ENCODE assay signal across 29 cellular contexts in the genomic region with DNA sequence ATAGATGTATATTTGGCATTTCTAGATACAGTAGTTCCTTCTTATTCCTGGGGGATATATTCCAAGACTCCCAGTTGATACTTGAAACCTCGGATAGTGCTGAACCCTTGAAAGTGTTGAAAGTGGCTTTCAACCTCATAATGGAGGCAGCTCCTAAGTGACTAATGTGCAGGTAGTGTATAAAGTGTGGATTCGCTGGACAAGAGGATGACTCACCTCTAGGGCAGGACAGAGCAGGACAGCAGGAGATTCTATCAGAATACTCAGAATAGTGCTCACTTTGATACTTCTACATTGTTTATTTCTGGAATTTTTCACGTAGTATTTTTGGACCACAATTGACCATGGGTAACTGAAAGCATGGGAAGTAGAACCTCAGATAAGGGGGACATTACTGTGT.
"Had no signal": no experiment of that assay in that cellular context is flagged by ENCODE, and none has a peak within 500 bp of the region (broad histone marks: within the 10 kb centered on the region; RNA-seq: fewer than 3 reads in every experiment).

No MANE protein-coding gene starts in this region.

- H3K27ac Mint-ChIP-seq: mesothelial cell of epicardium; naive B cell; natural killer cell; nephron progenitor cell; neural progenitor cell; progenitor cell of endocrine pancreas; stimulated activated memory B cell treated with anti-CD40 and anti-IgM and Interleukin-4, amounts not matched to agents 10 μg/mL and 1 μg/mL and 100 μg/mL, for 72 hours; type B pancreatic cell had no signal

- H3K36me3 Mint-ChIP-seq: mesothelial cell of epicardium; naive B cell; natural killer cell; neural progenitor cell; stimulated activated memory B cell treated with anti-CD40 and anti-IgM and Interleukin-4, amounts not matched to agents 10 μg/mL and 1 μg/mL and 100 μg/mL, for 72 hours; type B pancreatic cell had no signal

- H3K9me3 ChIP-seq: left lung, lower lobe of right lung, neutrophil, right atrium auricular region, right lobe of liver, tibial nerve, uterus had no signal

- H3K27me3 ChIP-seq: left lung, neural progenitor cell, neutrophil, right atrium auricular region, right lobe of liver, tibial nerve, uterus had no signal

- ATAC-seq: left colon; left lung; lower lobe of right lung; natural killer cell; right lobe of liver; stimulated activated memory B cell treated with anti-CD40 and anti-IgM and Interleukin-4, amounts not matched to agents 10 μg/mL and 1 μg/mL and 100 μg/mL, for 72 hours; stimulated activated naive CD8-positive, alpha-beta T cell treated with anti-CD3 and anti-CD28 coated beads, Interleukin-15, amount 100 ng/mL, for 72 hours had no signal

- DNase-seq: kidney glomerular epithelial cell; left colon; left lung; lower lobe of right lung; mesendoderm; naive B cell; natural killer cell; nephron progenitor cell; occipital lobe; right lobe of liver; stimulated activated CD4-positive, alpha-beta T cell treated with anti-CD3 and anti-CD28 coated beads, Interleukin-1b, Interleukin-23, amount 100 ng/mL, for 48 hours; stimulated activated CD4-positive, alpha-beta T cell treated with anti-CD3 and anti-CD28 coated beads, Interleukin-2, amount 100 ng/mL, for 48 hours; stimulated activated CD4-positive, alpha-beta T cell treated with anti-CD3 and anti-CD28 coated beads, Interleukin-4, amount 100 ng/mL, for 4 hours; stimulated activated CD8-positive, alpha-beta memory T cell treated with anti-CD3 and anti-CD28 coated beads, Interleukin-4, amount 100 ng/mL, for 48 hours; stimulated activated naive CD4-positive, alpha-beta T cell treated with Interleukin-2 at 50 U/mL for 16 hours; stimulated activated naive CD8-positive, alpha-beta T cell treated with anti-CD3 and anti-CD28 coated beads, Interleukin-15, amount 100 ng/mL, for 72 hours; substantia nigra; uterus had no signal

- H3K9me3 Mint-ChIP-seq: mesothelial cell of epicardium; nephron progenitor cell; neural progenitor cell; stimulated activated memory B cell treated with anti-CD40 and anti-IgM and Interleukin-4, amounts not matched to agents 10 μg/mL and 1 μg/mL and 100 μg/mL, for 72 hours; stimulated activated naive CD8-positive, alpha-beta T cell treated with anti-CD3 and anti-CD28 coated beads, Interleukin-15, amount 100 ng/mL, for 72 hours; type B pancreatic cell had no signal

- H3K27ac ChIP-seq: left lung, lower lobe of right lung, neural progenitor cell, neutrophil, parathyroid adenoma, right atrium auricular region, right lobe of liver, tibial nerve, uterus had no signal

- H3K36me3 ChIP-seq: left lung, lower lobe of right lung, neural progenitor cell, neutrophil, right atrium auricular region, right lobe of liver, tibial nerve, uterus had no signal

- H3K4me3 Mint-ChIP-seq: mesothelial cell of epicardium; naive B cell; natural killer cell; nephron progenitor cell; neural progenitor cell; stimulated activated memory B cell treated with anti-CD40 and anti-IgM and Interleukin-4, amounts not matched to agents 10 μg/mL and 1 μg/mL and 100 μg/mL, for 72 hours; stimulated activated naive CD8-positive, alpha-beta T cell treated with anti-CD3 and anti-CD28 coated beads, Interleukin-15, amount 100 ng/mL, for 72 hours; type B pancreatic cell had no signal

- H3K4me3 ChIP-seq: left lung, lower lobe of right lung, neural progenitor cell, right atrium auricular region, right lobe of liver, smooth muscle cell, tibial nerve, uterus had no signal

- H3K4me1 ChIP-seq: left lung, lower lobe of right lung, neural progenitor cell, parathyroid adenoma, right atrium auricular region, right lobe of liver, tibial nerve, uterus had no signal

- FAIRE-seq: keratinocyte had no signal

- H3K27me3 Mint-ChIP-seq: naive B cell; stimulated activated memory B cell treated with anti-CD40 and anti-IgM and Interleukin-4, amounts not matched to agents 10 μg/mL and 1 μg/mL and 100 μg/mL, for 72 hours; stimulated activated naive CD8-positive, alpha-beta T cell treated with anti-CD3 and anti-CD28 coated beads, Interleukin-15, amount 100 ng/mL, for 72 hours; type B pancreatic cell had no signal

- H3K4me1 Mint-ChIP-seq: naive B cell; natural killer cell; nephron progenitor cell; stimulated activated memory B cell treated with anti-CD40 and anti-IgM and Interleukin-4, amounts not matched to agents 10 μg/mL and 1 μg/mL and 100 μg/mL, for 72 hours; stimulated activated naive CD8-positive, alpha-beta T cell treated with anti-CD3 and anti-CD28 coated beads, Interleukin-15, amount 100 ng/mL, for 72 hours had no signal
